In the genomic region with DNA sequence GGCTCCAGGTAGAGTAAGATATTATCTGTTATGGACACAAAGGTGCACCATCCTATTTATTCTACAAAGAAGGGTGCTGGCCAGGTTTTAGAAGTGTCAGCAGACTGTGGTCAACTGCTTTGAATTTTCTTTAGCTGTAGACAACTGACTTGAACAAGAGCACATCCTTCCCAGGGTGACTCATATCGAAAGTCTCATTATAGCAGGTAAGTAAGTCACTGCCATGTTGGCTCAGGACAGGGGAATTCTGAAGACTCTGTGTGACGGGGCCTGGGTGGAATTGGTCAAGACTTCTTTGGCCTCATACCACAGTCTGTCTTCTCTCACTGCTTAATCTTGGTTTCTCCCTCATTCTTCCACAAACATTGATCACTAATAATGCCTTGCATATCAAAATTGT, we compare ENCODE assay signal across 22 cellular contexts.
DNase-seq lines count a peak whose midpoint lies in the region; ATAC-seq and TF ChIP-seq lines count a peak whose summit lies in the region.
"Had no signal": no experiment of that assay in that cellular context is flagged by ENCODE, and none has a peak within 500 bp of the region (broad histone marks: within the 10 kb centered on the region; RNA-seq: fewer than 3 reads in every experiment).

No MANE protein-coding gene starts in this region.

- H3K27me3 Mint-ChIP-seq in Caco-2 (ENCODE audit: insufficient read depth, unreplicated experiment) = no peaks in the 10 kb centered on the region
- H3K27me3 Mint-ChIP-seq: CD4-positive, alpha-beta T cell had no signal

- no peaks in the 10 kb centered on the region for H3K4me1 ChIP-seq in Caco-2
- H3K4me1 ChIP-seq: A549; BLaER1 treated with 17β-estradiol and CSF1 and Interleukin-3, amounts not matched to agents 10 nM and 100 nM; SJSA1 had no signal

- intact Hi-C loops in Caco-2 (cut with micrococcal nuclease; ENCODE audit: unreplicated experiment) = no loop called here

- POLR2A ChIA-PET in Caco-2 (lab: Charles Lee) = no interaction called here

- no peaks in the 10 kb centered on the region for H3K9me3 ChIP-seq in Caco-2
- H3K9me3 ChIP-seq: A549; BLaER1 treated with 17β-estradiol and CSF1 and Interleukin-3, amounts not matched to agents 10 nM and 100 nM; SJSA1 had no signal

- DNase-seq in HT1080 (ENCODE audit: low read depth) = peak; percentile 30
- peak; percentile 21 for DNase-seq in RPMI8226
- no peak for DNase-seq in Caco-2
- DNase-seq in NCI-H1048 (lab: John Stamatoyannopoulos, UW) = no peak
- DNase-seq: AML-193; CD4-positive, alpha-beta T cell; KBM-7; NCI-H1092 treated with DMSO at 0.1 percent for 48 hours; NCI-H1436; NCI-H187 treated with DMSO at 0.1 percent for 48 hours; NCI-H2171 treated with DMSO at 0.1 percent for 48 hours; NCI-H524; NCI-H774; NK-92 treated with Interleukin-12 subunit alpha and Interleukin-12 subunit beta, amount 100 ng/mL, for 24 hours; PC-9; Right ventricle myocardium superior had no signal

- no peak overlapping the region for H3K4me3 Mint-ChIP-seq in Caco-2 (ENCODE audit: unreplicated experiment)
- H3K4me3 Mint-ChIP-seq: CD4-positive, alpha-beta T cell had no signal

- ATAC-seq in HG02610 (IDR thresholded peaks at IDR 0.05; ENCODE audit: unreplicated experiment) = peak; percentile 41
- no peak for ATAC-seq in esophagus mucosa
- no peak for ATAC-seq in HG02678 (IDR thresholded peaks at IDR 0.05; ENCODE audit: unreplicated experiment)
- ATAC-seq: A549 had no signal

- H3K27ac Mint-ChIP-seq in Caco-2 (ENCODE audit: unreplicated experiment) = no peak overlapping the region
- H3K27ac Mint-ChIP-seq: CD4-positive, alpha-beta T cell had no signal

- no peaks in the 10 kb centered on the region for H3K36me3 ChIP-seq in Caco-2 (ENCODE audit: control insufficient read depth, insufficient read depth, low read length)
- H3K36me3 ChIP-seq: BLaER1 treated with 17β-estradiol and CSF1 and Interleukin-3, amounts not matched to agents 10 nM and 100 nM; SJSA1 had no signal

- H3K4me3 ChIP-seq in Caco-2 (ENCODE audit: low read depth, low read length) = no peak overlapping the region
- H3K4me3 ChIP-seq: A549; BLaER1 treated with 17β-estradiol and CSF1 and Interleukin-3, amounts not matched to agents 10 nM and 100 nM; PC-9; SJSA1 had no signal

- CTCF ChIA-PET in Caco-2 (lab: Charles Lee) = no interaction called here

- BruUV-seq in Caco-2 (replicated peaks; lab: Mats Ljungman, UMichigan) = no TSS peak

- H3K4me1 Mint-ChIP-seq in Caco-2 (ENCODE audit: low read depth, unreplicated experiment) = no peaks in the 10 kb centered on the region

- TF ChIP-seq CTCF in Caco-2 (IDR thresholded peaks at IDR 0.05; ENCODE audit: insufficient read depth in 1 of 2, low read depth in 1 of 2, low read length in 1 of 2, severe bottlenecking in 1 of 2, unreplicated experiment in 1 of 2) = no peak

- no peaks in the 10 kb centered on the region for H3K27me3 ChIP-seq in Caco-2 (replicated peaks; ENCODE audit: control insufficient read depth, insufficient read depth, low read length)
- H3K27me3 ChIP-seq: BLaER1 treated with 17β-estradiol and CSF1 and Interleukin-3, amounts not matched to agents 10 nM and 100 nM; SJSA1 had no signal

- H3K9me3 Mint-ChIP-seq in Caco-2 (ENCODE audit: unreplicated experiment) = no peaks in the 10 kb centered on the region

- H3K36me3 Mint-ChIP-seq in Caco-2 (ENCODE audit: insufficient read depth, unreplicated experiment) = no peaks in the 10 kb centered on the region

Comparison
In these comparisons a context has a peak if more than half of its experiments do, and no peak if none do; other contexts are left out.
1. DNase-seq: peak in HT1080 (single experiment) and RPMI8226 (single experiment); none in Caco-2 (0 of 2) and NCI-H1048 (single experiment).